In genomic region chr7:129575699-129576098, GRCh38 we compare ENCODE assay signal across 32 cellular contexts.
"Had no signal": no experiment of that assay in that cellular context is flagged by ENCODE, and none has a peak within 500 bp of the region (broad histone marks: within the 10 kb centered on the region; RNA-seq: fewer than 3 reads in every experiment).

No MANE protein-coding gene starts in this region.

- ATAC-seq: activated CD8-positive, alpha-beta T cell treated with anti-CD3 and anti-CD28 coated beads for 36 hours; activated naive CD4-positive, alpha-beta T cell treated with anti-CD3 and anti-CD28 coated beads, Interleukin-2, amount 50 U/mL, for 72 hours; activated T-cell treated with anti-CD3 and anti-CD28 coated beads, Interleukin-2, amount 50 U/mL, for 4 hours; activated T-cell treated with anti-CD3 and anti-CD28 coated beads, Interleukin-2, amount 50 U/mL, for 72 hours; activated T-helper 17 cell treated with anti-CD3 and anti-CD28 coated beads, Interleukin-2, amount 50 U/mL, for 72 hours; body of pancreas; T-helper 17 cell had no signal

- H3K4me1 ChIP-seq: adrenal gland, body of pancreas, breast epithelium had no signal

- H3K27ac ChIP-seq: adrenal gland, body of pancreas, brain microvascular endothelial cell, breast epithelium, VCaP had no signal

- FAIRE-seq: astrocyte, TTC549 had no signal

- H3K27me3 ChIP-seq: adrenal gland, body of pancreas, brain microvascular endothelial cell, breast epithelium had no signal

- H3K36me3 ChIP-seq: adrenal gland, brain microvascular endothelial cell, breast epithelium had no signal

- DNase-seq: activated B cell treated with CpG ODN at 0.5 μM for 24 hours; activated CD4-positive, alpha-beta memory T cell treated with anti-CD3 and anti-CD28 coated beads for 36 hours; activated CD4-positive, alpha-beta T cell treated with anti-CD3 and anti-CD28 coated beads for 4 hours; activated CD4-positive, alpha-beta T cell treated with anti-CD3 and anti-CD28 coated beads, Interleukin-2, amount 10 ng/mL, durations not matched to agents 24 days and 14 days; activated CD4-positive, alpha-beta T cell treated with anti-CD3 and anti-CD28 coated beads, Interleukin-2, amount 50 U/mL, for 1 hour; activated CD4-positive, alpha-beta T cell treated with anti-CD3 and anti-CD28 coated beads, Interleukin-2, amount 50 U/mL, for 4 hours; activated CD4-positive, CD25-positive, alpha-beta regulatory T cell treated with anti-CD3 and anti-CD28 coated beads, Interleukin-2, amount 50 U/mL, for 72 hours; activated CD8-positive, alpha-beta memory T cell treated with anti-CD3 and anti-CD28 coated beads, Interleukin-2, amount 50 U/mL, for 4 hours; activated CD8-positive, alpha-beta T cell treated with anti-CD3 and anti-CD28 coated beads for 36 hours; activated effector memory CD4-positive, alpha-beta T cell treated with anti-CD3 and anti-CD28 coated beads, Interleukin-2, amount 50 U/mL, for 16 hours; activated gamma-delta T cell treated with Interleukin-2 at 50 U/mL for 16 hours; activated naive CD4-positive, alpha-beta T cell; activated naive CD4-positive, alpha-beta T cell treated with anti-CD3 and anti-CD28 coated beads for 36 hours; activated naive CD4-positive, alpha-beta T cell treated with anti-CD3 and anti-CD28 coated beads, Interleukin-2, amount 50 U/mL, for 16 hours; activated naive CD8-positive, alpha-beta T cell treated with anti-CD3 and anti-CD28 coated beads for 36 hours; activated T-cell treated with anti-CD3 and anti-CD28 coated beads for 4 hours; activated T-cell treated with anti-CD3 and anti-CD28 coated beads, Interleukin-2, amount 50 U/mL, for 1 hour; activated T-cell treated with anti-CD3 and anti-CD28 coated beads, Interleukin-2, amount 50 U/mL, for 4 hours; activated T-cell treated with anti-CD3 and anti-CD28 coated beads, Interleukin-2, amount 50 U/mL, for 72 hours; adrenal gland; amniotic stem cell; aorta; body of pancreas; brain microvascular endothelial cell; central memory CD4-positive, alpha-beta T cell; T-helper 17 cell had no signal

- H3K9me3 ChIP-seq: body of pancreas had no signal

- H3K4me3 ChIP-seq: adrenal gland, body of pancreas, breast epithelium had no signal
